16 cellular contexts compared by ENCODE assay signal in the genomic region with DNA sequence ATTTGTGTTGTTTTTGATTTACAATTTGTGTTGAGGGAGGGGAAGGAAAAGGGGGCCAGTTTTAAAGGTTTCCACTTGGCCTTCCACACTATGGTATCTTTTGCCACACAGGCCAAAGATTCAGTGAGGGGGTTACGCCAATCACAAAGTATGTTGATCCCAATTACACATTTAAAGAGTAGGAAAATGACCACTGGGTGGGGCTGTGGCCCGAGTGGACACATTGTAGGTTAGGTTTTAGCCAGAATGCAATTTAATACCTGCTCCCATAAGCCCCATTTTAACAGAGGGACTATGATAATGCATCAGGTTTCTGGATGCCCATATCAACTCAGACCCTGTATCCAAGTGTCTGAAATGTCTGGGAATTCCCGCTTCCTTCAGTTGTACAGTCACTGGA. TPM values are rescaled to one million over a fixed set of nuclear protein-coding genes. Genes with fewer than 3 reads are reported as not detected.
DNase-seq lines count a peak whose midpoint lies in the region; ATAC-seq and TF ChIP-seq lines count a peak whose summit lies in the region.
"Had no signal": no experiment of that assay in that cellular context is flagged by ENCODE, and none has a peak within 500 bp of the region (broad histone marks: within the 10 kb centered on the region; RNA-seq: fewer than 3 reads in every experiment).

No MANE protein-coding gene starts in this region.

- DNase-seq in SHP77 (lab: John Stamatoyannopoulos, UW) (peak; percentile 7 to 8), SHP77 treated with DMSO at 0.1 percent for 48 hours (lab: John Stamatoyannopoulos, UW) (no peak), MV-4-11 (lab: John Stamatoyannopoulos, UW) (peak; percentile 4), mammary epithelial cell (no peak), psoas muscle (peak in 1 of 2 donors; percentile 41), GM19238 (ENCODE audit: insufficient read length, low spot score) (no peak), tibial artery (no peak), LoVo (ENCODE audit: low spot score) (no peak)
- DNase-seq: activated CD4-positive, alpha-beta T cell treated with anti-CD3 and anti-CD28 coated beads for 4 hours; GF-D8; natural killer cell; NCI-H2227 treated with DMSO at 0.1 percent for 48 hours; upper lobe of left lung had no signal

- ATAC-seq in psoas muscle, result peak; percentile 44 to 81 (median 74)
- ATAC-seq: natural killer cell had no signal

- no TSS peak for BruUV-seq in mammary epithelial cell (replicated peaks; lab: Mats Ljungman, UMichigan)

- H3K4me3 ChIP-seq in mammary epithelial cell (replicated peaks in 1 of 3; ENCODE audit: insufficient read depth in 1 of 3, low read depth in 2 of 3, low read length in 3 of 3) (no peak overlapping the region), psoas muscle (no peak overlapping the region), tibial artery (no peak overlapping the region)
- H3K4me3 ChIP-seq: smooth muscle cell, upper lobe of left lung had no signal

- H3K9me3 ChIP-seq in mammary epithelial cell (replicated peaks; ENCODE audit: insufficient read depth, low read length) (no peaks in the 10 kb centered on the region), psoas muscle (no peaks in the 10 kb centered on the region), tibial artery (no peaks in the 10 kb centered on the region)
- H3K9me3 ChIP-seq: upper lobe of left lung had no signal

- H3K27me3 ChIP-seq in mammary epithelial cell (ENCODE audit: insufficient read depth, low read length) (peaks cover 17% of the 10 kb centered on the region), psoas muscle (ENCODE audit: insufficient read depth in 3 of 3, low read length in 2 of 3) (no peaks in the 10 kb centered on the region), tibial artery (peaks cover 0 to 10% of the 10 kb centered on the region in 2 donors)
- H3K27me3 ChIP-seq: upper lobe of left lung had no signal

- in situ Hi-C loops in mammary epithelial cell (cut with MboI; ENCODE audit: low sequenced_read_pairs in 2 of 2), result no loop called here

- no peaks in the 10 kb centered on the region for H3K79me2 ChIP-seq in mammary epithelial cell (ENCODE audit: insufficient read depth, low read length)

- H3K27ac ChIP-seq in mammary epithelial cell (ENCODE audit: insufficient read depth, low read depth, low read length) (no peak overlapping the region), psoas muscle (peak overlapping the region; percentile 25), tibial artery (no peak overlapping the region)
- H3K27ac ChIP-seq: upper lobe of left lung had no signal

- no peaks in the 10 kb centered on the region for H4K20me1 ChIP-seq in mammary epithelial cell (ENCODE audit: insufficient read depth, low read length)

- no peak overlapping the region for H3K4me2 ChIP-seq in mammary epithelial cell (ENCODE audit: insufficient read depth, low read depth, low read length)
- H3K4me2 ChIP-seq: smooth muscle cell had no signal

- WGBS in mammary epithelial cell (ENCODE audit: low coverage, missing lambda C conversion rate), result 76% methylated on average over 3 of the region's 3 CpGs
- 71 to 78% (median 76%) methylated on average over 3 of the region's 3 CpGs for WGBS in psoas muscle, 3 donors

- no peak overlapping the region for H2AFZ ChIP-seq in mammary epithelial cell (ENCODE audit: low read depth, low read length)

- intact Hi-C loops in mammary epithelial cell (cut with micrococcal nuclease), result loop anchor here (5.0 kb wide), 1 partner anchor 36 kb away; no protein-coding TSS in a partner anchor
- intact Hi-C loops in psoas muscle (cut with DNase I), result loop anchor here (2.0 to 5.0 kb wide), 2 partner anchors 36 kb away; no protein-coding TSS in a partner anchor
- intact Hi-C loops in tibial artery (cut with DNase I; ENCODE audit: low total_unique reads), result no loop called here

- H3K4me1 ChIP-seq in mammary epithelial cell (ENCODE audit: insufficient read depth, low read length) (no peaks in the 10 kb centered on the region), psoas muscle (peaks cover 11% of the 10 kb centered on the region), tibial artery (no peaks in the 10 kb centered on the region)
- H3K4me1 ChIP-seq: upper lobe of left lung had no signal

- CTCF ChIA-PET in mammary epithelial cell (lab: Charles Lee; ENCODE audit: low non-redundant PET), result no interaction called here

- dilution Hi-C loops in mammary epithelial cell (cut with HindIII; ENCODE audit: low sequenced_read_pairs), result no loop called here

- H3K36me3 ChIP-seq in mammary epithelial cell (ENCODE audit: insufficient read depth, low read length) (no peaks in the 10 kb centered on the region), psoas muscle (ENCODE audit: insufficient read depth in 1 of 2, low read depth in 1 of 2) (no peaks in the 10 kb centered on the region), tibial artery (no peaks in the 10 kb centered on the region)
- H3K36me3 ChIP-seq: upper lobe of left lung had no signal

- TF ChIP-seq CTCF in mammary epithelial cell (conservative IDR thresholded peaks at IDR 0.05 in 1 of 2, IDR thresholded peaks at IDR 0.05 in 1 of 2; ENCODE audit: extremely low read depth in 1 of 2, insufficient read depth in 1 of 2, low read depth in 1 of 2, low read length in 2 of 2) (peak; percentile 21 to 22), psoas muscle (IDR thresholded peaks at IDR 0.05) (peak; percentile 28), tibial artery (IDR thresholded peaks at IDR 0.05) (no peak)

- no peak overlapping the region for H3K9ac ChIP-seq in mammary epithelial cell (ENCODE audit: insufficient read depth, low read length)

RNA-seq across cellular contexts. Expression of a gene that starts 15.6 kb away (rescaled TPM):
- total RNA-seq in mammary epithelial cell (not detected), psoas muscle (100 to 1,000 TPM in 1 of 4 donors, 10 to 100 TPM in 3; 60.2 to 108 (median 83.4) TPM)
- polyA plus RNA-seq in mammary epithelial cell (not detected), psoas muscle (10 to 100 TPM; 13.1 to 88.1 (median 27.4) TPM)
- polyA minus RNA-seq in mammary epithelial cell, result not detected
- total RNA-seq: activated T-helper 1 cell treated with anti-CD3 and anti-CD28 coated beads, Interleukin-12 subunit alpha, Interleukin-12 subunit beta, Interleukin-2, Interleukin-4 antibody, amounts not matched to agents 30 ng/mL and 10 ng/mL and 1 ng/mL, durations not matched to agents 14 hours and 24 hours and 36 hours; fibroblast of lung; natural killer cell; smooth muscle cell; upper lobe of left lung had no signal
- polyA plus RNA-seq: fibroblast of lung, smooth muscle cell had no signal

Comparison
In these comparisons a context has a peak if more than half of its experiments do, and no peak if none do; other contexts are left out.
1. DNase-seq: peak in SHP77 (2 of 2) and MV-4-11 (single experiment); none in SHP77 treated with DMSO at 0.1 percent for 48 hours (single experiment), mammary epithelial cell (single experiment), GM19238 (single experiment), tibial artery (0 of 2) and LoVo (single experiment).
2. CTCF ChIP-seq: peak in mammary epithelial cell (2 of 2) and psoas muscle (single experiment); none in tibial artery (0 of 2).
3. RNA of a gene that starts 15.6 kb away (total RNA-seq): 60.2 to 108 TPM in psoas muscle; not detected in mammary epithelial cell; every median in the first group is over 10 times any median in the second.